10 cellular contexts compared by ENCODE assay signal in the genomic region with DNA sequence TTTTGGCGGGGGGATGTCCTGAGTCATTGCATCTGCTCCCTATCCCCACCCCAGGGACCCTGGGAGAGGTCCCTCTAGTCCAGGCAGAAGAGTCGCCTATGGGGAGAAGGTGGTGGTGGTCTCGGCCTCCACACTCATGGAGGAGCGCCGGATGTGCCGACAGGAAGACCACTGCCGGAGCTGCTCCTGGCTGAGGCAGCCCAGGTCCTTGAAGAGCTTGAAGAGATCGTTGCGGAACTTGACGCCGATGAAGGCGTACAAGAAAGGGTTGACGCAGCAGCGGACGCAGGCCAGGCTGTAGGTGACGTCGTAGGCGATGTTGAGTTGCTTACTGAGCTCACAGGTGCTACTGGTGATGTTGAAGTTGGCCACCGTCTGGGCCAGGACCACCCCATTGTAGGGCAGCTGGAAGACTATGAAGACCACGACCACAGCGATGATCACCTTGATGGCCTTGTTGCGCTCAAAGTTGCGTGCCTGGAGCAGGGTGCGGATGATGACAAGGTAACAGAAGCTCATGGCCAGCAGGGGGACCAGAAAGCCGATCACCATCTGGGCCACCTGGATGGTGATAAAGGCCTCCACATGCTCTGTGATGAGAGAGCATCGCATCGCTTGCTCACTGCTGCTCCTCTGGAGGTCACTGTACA. TPM values are rescaled to one million over a fixed set of nuclear protein-coding genes. Genes with fewer than 3 reads are reported as not detected.
DNase-seq lines count a peak whose midpoint lies in the region; FAIRE-seq and TF ChIP-seq lines count a peak whose summit lies in the region.
"Had no signal": no experiment of that assay in that cellular context is flagged by ENCODE, and none has a peak within 500 bp of the region (broad histone marks: within the 10 kb centered on the region; RNA-seq: fewer than 3 reads in every experiment).

No MANE protein-coding gene starts in this region.

- H3K4me3 Mint-ChIP-seq in activated naive CD4-positive, alpha-beta T cell treated with anti-CD3 and anti-CD28 coated beads for 36 hours, result peak overlapping the region; percentile 57
- no peak overlapping the region for H3K4me3 Mint-ChIP-seq in type B pancreatic cell

- peaks cover 0 to 16% of the 10 kb centered on the region in 2 donors for H3K36me3 ChIP-seq in muscle layer of duodenum (ENCODE audit: control insufficient read depth in 1 of 2, insufficient read depth in 2 of 2, low read length in 2 of 2)

- no peak for DNase-seq in activated naive CD4-positive, alpha-beta T cell treated with anti-CD3 and anti-CD28 coated beads for 36 hours
- DNase-seq in activated naive CD4-positive, alpha-beta T cell treated with Interleukin-2 at 50 U/mL for 16 hours, result no peak
- peak; percentile 50 for DNase-seq in type B pancreatic cell (ENCODE audit: extremely low spot score, unreplicated experiment)
- no peak for DNase-seq in NCI-H510A treated with DMSO at 0.1 percent for 48 hours (lab: John Stamatoyannopoulos, UW)
- no peak for DNase-seq in RCC 7860 (ENCODE audit: low spot score)
- no peak for DNase-seq in GM03348 (ENCODE audit: low spot score)

- H3K27ac Mint-ChIP-seq in activated naive CD4-positive, alpha-beta T cell treated with anti-CD3 and anti-CD28 coated beads for 36 hours, result peak overlapping the region; percentile 89
- no peak overlapping the region for H3K27ac Mint-ChIP-seq in type B pancreatic cell

- TF ChIP-seq CTCF in type B pancreatic cell (conservative IDR thresholded peaks at IDR 0.05), result no peak

- peaks cover 75% of the 10 kb centered on the region for H3K36me3 Mint-ChIP-seq in activated naive CD4-positive, alpha-beta T cell treated with anti-CD3 and anti-CD28 coated beads for 36 hours (ENCODE audit: low read depth)
- H3K36me3 Mint-ChIP-seq in type B pancreatic cell, result no peaks in the 10 kb centered on the region

- no peaks in the 10 kb centered on the region for H3K27me3 ChIP-seq in muscle layer of duodenum (ENCODE audit: low read depth, low read length)

- CTCF ChIA-PET in activated naive CD4-positive, alpha-beta T cell treated with anti-CD3 and anti-CD28 coated beads for 36 hours (lab: Charles Lee), result interaction anchor here (0.6 to 13.8 kb wide), 5 partner anchors 9 to 137 kb away, joined by 3 to 276 read pairs (median 7); partner anchors contain the start of gene TOP2A

- H3K4me3 ChIP-seq in muscle layer of duodenum (ENCODE audit: low read depth in 1 of 2, low read length in 2 of 2), result no peak overlapping the region

- H3K27ac ChIP-seq in angular gyrus (ENCODE audit: low read depth, low read length) (peak overlapping the region; percentile 91), muscle layer of duodenum (ENCODE audit: low read length) (peak overlapping the region; percentile 89)

- no peak for FAIRE-seq in RCC 7860 (lab: Jason Lieb, UNC)

- no peaks in the 10 kb centered on the region for H3K27me3 Mint-ChIP-seq in activated naive CD4-positive, alpha-beta T cell treated with anti-CD3 and anti-CD28 coated beads for 36 hours (ENCODE audit: low read depth)
- H3K27me3 Mint-ChIP-seq in type B pancreatic cell, result peaks cover 9% of the 10 kb centered on the region

- H3K4me1 Mint-ChIP-seq in activated naive CD4-positive, alpha-beta T cell treated with anti-CD3 and anti-CD28 coated beads for 36 hours (ENCODE audit: low read depth), result peaks cover 98% of the 10 kb centered on the region
- H3K4me1 Mint-ChIP-seq in type B pancreatic cell (ENCODE audit: unreplicated experiment), result peaks cover 47% of the 10 kb centered on the region

- peaks cover 3% of the 10 kb centered on the region for H3K9me3 Mint-ChIP-seq in activated naive CD4-positive, alpha-beta T cell treated with anti-CD3 and anti-CD28 coated beads for 36 hours
- no peaks in the 10 kb centered on the region for H3K9me3 Mint-ChIP-seq in type B pancreatic cell

- H3K4me1 ChIP-seq in muscle layer of duodenum (ENCODE audit: control insufficient read depth in 1 of 2, insufficient read depth in 2 of 2, low read length in 2 of 2), result peaks cover 22 to 56% of the 10 kb centered on the region in 2 donors

- H3K9me3 ChIP-seq in muscle layer of duodenum (ENCODE audit: control insufficient read depth in 1 of 2, low read length in 2 of 2), result no peaks in the 10 kb centered on the region

- intact Hi-C loops in activated naive CD4-positive, alpha-beta T cell treated with anti-CD3 and anti-CD28 coated beads for 36 hours (cut with micrococcal nuclease), result no loop called here

RNA-seq across cellular contexts. Expression of gene CCR7, which starts 10.5 kb away (rescaled TPM):
- total RNA-seq in activated naive CD4-positive, alpha-beta T cell treated with anti-CD3 and anti-CD28 coated beads for 36 hours, result 100 to 1,000 TPM; 150 to 156 TPM
- not detected in 2 replicates for total RNA-seq in type B pancreatic cell (ENCODE audit: low replicate concordance)
- total RNA-seq: fibroblast of villous mesenchyme, renal cortical epithelial cell had no signal

RNA-seq across cellular contexts. Expression of gene TNS4, which starts 53.3 kb away (rescaled TPM):
- 1 to 10 TPM; 4.7 to 5.9 TPM for total RNA-seq in activated naive CD4-positive, alpha-beta T cell treated with anti-CD3 and anti-CD28 coated beads for 36 hours
- total RNA-seq in type B pancreatic cell (ENCODE audit: low replicate concordance), result 1.8 and 2.3 TPM in 2 replicates
- total RNA-seq: fibroblast of villous mesenchyme had no signal

Comparison
In these comparisons a context has a peak if more than half of its experiments do, and no peak if none do; other contexts are left out.
1. RNA of gene CCR7, which starts 10.5 kb away (total RNA-seq): 150 to 156 TPM in activated naive CD4-positive, alpha-beta T cell treated with anti-CD3 and anti-CD28 coated beads for 36 hours; not detected in type B pancreatic cell; every median in the first group is over 100 times any median in the second.